ENCODE assay signal across 2 cellular contexts in genomic region chr1:109907190-109907774, GRCh38.
TF ChIP-seq lines count a peak whose summit lies in the region.

No MANE protein-coding gene starts in this region.

TF ChIP-seq in HepG2, 621 proteins besides CTCF, POLR2A, EP300 and RAD21:
- TF ChIP-seq RNF2 (conservative IDR thresholded peaks at IDR 0.05; ENCODE audit: low read depth) (no peak), AFF4 (CRISPR knock-in tag; IDR thresholded peaks at IDR 0.05) (no peak), ZNF512 (CRISPR knock-in tag; IDR thresholded peaks at IDR 0.05) (peak; percentile 76; the same call in 1 of the 2 replicates)
TF ChIP-seq in HepG2: peak in this region for 1.

TF ChIP-seq in GM12878, 131 proteins besides CTCF, POLR2A, EP300 and RAD21:
- TF ChIP-seq HDAC2 (IDR thresholded peaks at IDR 0.05) (no peak), NBN (IDR thresholded peaks at IDR 0.05) (0 out of 2 replicates have a peak, but pooled peaks have one; percentile 16)
